Comparison of ENCODE assay signal across 9 cellular contexts in the genomic region with DNA sequence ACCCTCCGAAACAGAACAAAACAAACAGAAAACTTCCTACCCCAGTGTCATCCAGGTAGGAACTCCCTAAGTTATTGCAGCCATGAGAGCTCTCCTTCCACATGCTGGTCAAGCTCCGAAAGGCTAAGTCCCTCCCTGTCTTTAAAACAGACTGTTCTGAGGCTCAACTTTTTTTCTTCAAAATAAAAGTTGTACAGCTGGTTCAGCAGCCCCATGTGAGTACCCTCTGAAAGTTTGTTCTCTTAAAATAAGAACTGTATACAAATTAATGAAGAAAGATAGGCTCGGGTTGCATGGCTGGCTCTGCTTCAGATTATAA. TPM values are rescaled to one million over a fixed set of nuclear protein-coding genes. Genes with fewer than 3 reads are reported as not detected.
DNase-seq lines count a peak whose midpoint lies in the region; ATAC-seq and TF ChIP-seq lines count a peak whose summit lies in the region.
"Had no signal": no experiment of that assay in that cellular context is flagged by ENCODE, and none has a peak within 500 bp of the region (broad histone marks: within the 10 kb centered on the region; RNA-seq: fewer than 3 reads in every experiment).

Gene PDE1A (minus strand): TSS at position 122 of the 319 bp plus-strand sequence.

- no peak for TF ChIP-seq EP300 in esophagus muscularis mucosa (IDR thresholded peaks at IDR 0.05)

- no peaks in the 10 kb centered on the region for H3K9me3 ChIP-seq in MG63
- H3K9me3 ChIP-seq in esophagus muscularis mucosa: no peaks in the 10 kb centered on the region
- no peaks in the 10 kb centered on the region for H3K9me3 ChIP-seq in mucosa of rectum (ENCODE audit: control insufficient read depth in 2 of 2, low read length in 2 of 2)
- no peaks in the 10 kb centered on the region for H3K9me3 ChIP-seq in testis

- 34% methylated on average over 3 of the region's 3 CpGs for WGBS in esophagus muscularis mucosa
- 23 to 40% methylated on average over 3 of the region's 3 CpGs for WGBS in testis, 2 donors

- DNase-seq in MG63 (no peak), esophagus muscularis mucosa (ENCODE audit: extremely low spot score) (no peak), testis (no peak), NCI-H2029 treated with DMSO at 0.1 percent for 48 hours (lab: John Stamatoyannopoulos, UW) (no peak), NCI-H1436 (lab: John Stamatoyannopoulos, UW) (no peak)
- DNase-seq: activated CD8-positive, alpha-beta memory T cell treated with anti-CD3 and anti-CD28 coated beads, Interleukin-2, amount 50 U/mL, for 4 hours had no signal

- H3K27me3 ChIP-seq in MG63 (no peaks in the 10 kb centered on the region), esophagus muscularis mucosa (no peaks in the 10 kb centered on the region), mucosa of rectum (ENCODE audit: control insufficient read depth in 2 of 2, insufficient read depth in 2 of 2, low read length in 2 of 2) (no peaks in the 10 kb centered on the region), testis (no peaks in the 10 kb centered on the region)

- H3K4me3 ChIP-seq in MG63: peak within 1 kb of the TSS; percentile 31
- H3K4me3 ChIP-seq in esophagus muscularis mucosa: peak within 1 kb of the TSS; percentile 36 to 50 (median 48)
- peak within 1 kb of the TSS; percentile 55 to 61 for H3K4me3 ChIP-seq in mucosa of rectum (ENCODE audit: low read length in 2 of 2)
- H3K4me3 ChIP-seq in testis: peak within 1 kb of the TSS; percentile 3 to 19

- ATAC-seq in esophagus mucosa: no peak
- no peak for ATAC-seq in GM21528 (IDR thresholded peaks at IDR 0.05; ENCODE audit: low FRiP score, unreplicated experiment)

- intact Hi-C loops in esophagus muscularis mucosa (cut with DNase I) (no loop called here), testis (cut with DNase I; ENCODE audit: low total_unique reads) (no loop called here)

- H3K9ac ChIP-seq in mucosa of rectum (ENCODE audit: low read depth in 1 of 2, low read length in 2 of 2): peak within 1 kb of the TSS in 1 of 2 donors; percentile 39

- TF ChIP-seq POLR2A in esophagus muscularis mucosa (IDR thresholded peaks at IDR 0.05; ENCODE audit: low read depth): no peak
- TF ChIP-seq POLR2A in testis (IDR thresholded peaks at IDR 0.05): no peak

- H3K4me1 ChIP-seq in esophagus muscularis mucosa (peaks cover 0 to 3% (median 0%) of the 10 kb centered on the region in 4 donors), mucosa of rectum (ENCODE audit: control insufficient read depth in 2 of 2, insufficient read depth in 2 of 2, low read length in 2 of 2) (no peaks in the 10 kb centered on the region), testis (no peaks in the 10 kb centered on the region)

- no peak for TF ChIP-seq CTCF in esophagus muscularis mucosa (IDR thresholded peaks at IDR 0.05)
- TF ChIP-seq CTCF in testis (IDR thresholded peaks at IDR 0.05): no peak

- peak within 1 kb of the TSS; percentile 51 to 70 (median 56) for H3K27ac ChIP-seq in esophagus muscularis mucosa (replicated peaks in 1 of 4)
- H3K27ac ChIP-seq in mucosa of rectum (ENCODE audit: low read depth in 2 of 2, low read length in 2 of 2): peak within 1 kb of the TSS in 1 of 2 donors; percentile 65
- peak within 1 kb of the TSS in 1 of 2 donors; percentile 34 for H3K27ac ChIP-seq in testis

- no peaks in the 10 kb centered on the region for H3K36me3 ChIP-seq in MG63
- H3K36me3 ChIP-seq in esophagus muscularis mucosa: no peaks in the 10 kb centered on the region
- no peaks in the 10 kb centered on the region for H3K36me3 ChIP-seq in mucosa of rectum (ENCODE audit: control insufficient read depth in 2 of 2, insufficient read depth in 2 of 2, low read length in 2 of 2)
- no peaks in the 10 kb centered on the region for H3K36me3 ChIP-seq in testis (ENCODE audit: low read depth, missing control alignments)

RNA-seq across cellular contexts. Expression of gene PDE1A, which starts in this region (rescaled TPM):
- 2.6 and 7.0 TPM in 2 replicates for total RNA-seq in MG63 (2014; rRNA removed; shearing (Covaris generic); ENCODE audit: low replicate concordance)
- 10 to 100 TPM; 10.2 to 13.6 (median 10.9) TPM for total RNA-seq in esophagus muscularis mucosa
- total RNA-seq in testis: 10 to 100 TPM; 15.2 to 29.8 TPM
- polyA plus RNA-seq in testis (ENCODE audit: insufficient read depth, low read depth, low replicate concordance): 45.0 TPM
- 1.2 TPM for total RNA-seq in esophagus mucosa
